Comparison of ENCODE assay signal across 18 cellular contexts in genomic region chr1:178630418-178630817, GRCh38.
DNase-seq lines count a peak whose midpoint lies in the region; ATAC-seq and TF ChIP-seq lines count a peak whose summit lies in the region.
"Had no signal": no experiment of that assay in that cellular context is flagged by ENCODE, and none has a peak within 500 bp of the region (broad histone marks: within the 10 kb centered on the region; RNA-seq: fewer than 3 reads in every experiment).

No MANE protein-coding gene starts in this region.

- H2AK9ac ChIP-seq in IMR-90 (replicated peaks; ENCODE audit: low read depth, low read length, poor library complexity): no peak overlapping the region

- peak overlapping the region; percentile 94 for H2BK120ac ChIP-seq in IMR-90 (ENCODE audit: low read depth, low read length)

- no peaks in the 10 kb centered on the region for H3K4me1 Mint-ChIP-seq in activated T-helper 1 cell treated with anti-CD3 and anti-CD28 coated beads, Interleukin-12 subunit alpha, Interleukin-12 subunit beta, Interleukin-2, Interleukin-4 antibody, amounts not matched to agents 30 ng/mL and 10 ng/mL and 1 ng/mL, durations not matched to agents 14 hours and 24 hours and 36 hours (ENCODE audit: low read depth)
- H3K4me1 Mint-ChIP-seq: CD8-positive, alpha-beta memory T cell had no signal

- H3K27me3 Mint-ChIP-seq in activated T-helper 1 cell treated with anti-CD3 and anti-CD28 coated beads, Interleukin-12 subunit alpha, Interleukin-12 subunit beta, Interleukin-2, Interleukin-4 antibody, amounts not matched to agents 30 ng/mL and 10 ng/mL and 1 ng/mL, durations not matched to agents 14 hours and 24 hours and 36 hours (ENCODE audit: insufficient read depth): no peaks in the 10 kb centered on the region

- H4K91ac ChIP-seq in IMR-90 (ENCODE audit: insufficient read depth, low read depth, low read length): peak overlapping the region; percentile 97

- H2AK5ac ChIP-seq in IMR-90 (ENCODE audit: low read depth, low read length): peak overlapping the region; percentile 89

- H3K4me3 Mint-ChIP-seq in activated T-helper 1 cell treated with anti-CD3 and anti-CD28 coated beads, Interleukin-12 subunit alpha, Interleukin-12 subunit beta, Interleukin-2, Interleukin-4 antibody, amounts not matched to agents 30 ng/mL and 10 ng/mL and 1 ng/mL, durations not matched to agents 14 hours and 24 hours and 36 hours: no peak overlapping the region
- H3K4me3 Mint-ChIP-seq: CD8-positive, alpha-beta memory T cell had no signal

- no peak overlapping the region for H3K27ac Mint-ChIP-seq in activated T-helper 1 cell treated with anti-CD3 and anti-CD28 coated beads, Interleukin-12 subunit alpha, Interleukin-12 subunit beta, Interleukin-2, Interleukin-4 antibody, amounts not matched to agents 30 ng/mL and 10 ng/mL and 1 ng/mL, durations not matched to agents 14 hours and 24 hours and 36 hours
- H3K27ac Mint-ChIP-seq: CD8-positive, alpha-beta memory T cell had no signal

- no peaks in the 10 kb centered on the region for H3K9me3 Mint-ChIP-seq in activated T-helper 1 cell treated with anti-CD3 and anti-CD28 coated beads, Interleukin-12 subunit alpha, Interleukin-12 subunit beta, Interleukin-2, Interleukin-4 antibody, amounts not matched to agents 30 ng/mL and 10 ng/mL and 1 ng/mL, durations not matched to agents 14 hours and 24 hours and 36 hours
- H3K9me3 Mint-ChIP-seq: CD8-positive, alpha-beta memory T cell had no signal

- peak overlapping the region; percentile 78 for H4K8ac ChIP-seq in IMR-90 (ENCODE audit: low read depth in 2 of 2, low read length in 2 of 2)

- H3K36me3 Mint-ChIP-seq in activated T-helper 1 cell treated with anti-CD3 and anti-CD28 coated beads, Interleukin-12 subunit alpha, Interleukin-12 subunit beta, Interleukin-2, Interleukin-4 antibody, amounts not matched to agents 30 ng/mL and 10 ng/mL and 1 ng/mL, durations not matched to agents 14 hours and 24 hours and 36 hours (ENCODE audit: low read depth): no peaks in the 10 kb centered on the region
- H3K36me3 Mint-ChIP-seq: CD8-positive, alpha-beta memory T cell had no signal

- H3K36me3 ChIP-seq in IMR-90 (ENCODE audit: control insufficient read depth, insufficient read depth, low read length): no peaks in the 10 kb centered on the region
- no peaks in the 10 kb centered on the region for H3K36me3 ChIP-seq in liver (ENCODE audit: control insufficient read depth in 4 of 4, insufficient read depth in 3 of 4, low read depth in 1 of 4, low read length in 3 of 4)
- H3K36me3 ChIP-seq: BLaER1 treated with 17β-estradiol and CSF1 and Interleukin-3, amounts not matched to agents 10 nM and 100 nM had no signal

- H3K27me3 ChIP-seq in IMR-90 (ENCODE audit: control insufficient read depth, insufficient read depth, low read length): no peaks in the 10 kb centered on the region
- H3K27me3 ChIP-seq in liver (ENCODE audit: control insufficient read depth in 4 of 4, insufficient read depth in 4 of 4, low read length in 3 of 4): no peaks in the 10 kb centered on the region
- H3K27me3 ChIP-seq: BLaER1 treated with 17β-estradiol and CSF1 and Interleukin-3, amounts not matched to agents 10 nM and 100 nM had no signal

- H3K9me3 ChIP-seq in IMR-90 (ENCODE audit: control insufficient read depth, insufficient read depth, low read length) (no peaks in the 10 kb centered on the region), liver (ENCODE audit: control insufficient read depth in 4 of 4, low read length in 3 of 4) (no peaks in the 10 kb centered on the region)
- H3K9me3 ChIP-seq: BLaER1 treated with 17β-estradiol and CSF1 and Interleukin-3, amounts not matched to agents 10 nM and 100 nM; SK-N-SH had no signal

- no peak overlapping the region for H2AFZ ChIP-seq in IMR-90 (replicated peaks; ENCODE audit: low read length, poor library complexity)

- H3K4me1 ChIP-seq in IMR-90 (ENCODE audit: control insufficient read depth, insufficient read depth, low read length) (peaks cover 34% of the 10 kb centered on the region), liver (ENCODE audit: control insufficient read depth in 4 of 4, insufficient read depth in 4 of 4, low read length in 3 of 4) (peaks cover 11 to 24% (median 18%) of the 10 kb centered on the region in 4 donors)
- H3K4me1 ChIP-seq: BLaER1 treated with 17β-estradiol and CSF1 and Interleukin-3, amounts not matched to agents 10 nM and 100 nM had no signal

- peak overlapping the region; percentile 60 for H3K4me2 ChIP-seq in IMR-90 (ENCODE audit: low read depth, low read length)
- H3K4me2 ChIP-seq: BLaER1 treated with 17β-estradiol and CSF1 and Interleukin-3, amounts not matched to agents 10 nM and 100 nM; SK-N-SH had no signal

- H3K4me3 ChIP-seq in AG10803 (ENCODE audit: low read length) (no peak overlapping the region), IMR-90 (ENCODE audit: insufficient read depth, low read depth, low read length) (no peak overlapping the region), liver (ENCODE audit: low read depth in 1 of 3, low read length in 3 of 3) (no peak overlapping the region)
- H3K4me3 ChIP-seq: BLaER1 treated with 17β-estradiol and CSF1 and Interleukin-3, amounts not matched to agents 10 nM and 100 nM had no signal

- H2BK20ac ChIP-seq in IMR-90 (ENCODE audit: low read depth, low read length): peak overlapping the region; percentile 85

- peaks cover 0 to 3% of the 10 kb centered on the region in 2 experiments; a peak in 1 of 4 replicates for H3K79me1 ChIP-seq in IMR-90 (ENCODE audit: low read depth in 1 of 2, low read length in 2 of 2)

- H3K18ac ChIP-seq in IMR-90 (ENCODE audit: low read depth, low read length): peak overlapping the region; percentile 100

- TF ChIP-seq RAD21 in IMR-90 (IDR thresholded peaks at IDR 0.05; ENCODE audit: low read length) (no peak), liver (IDR thresholded peaks at IDR 0.05) (peak; percentile 38 to 51)

- no peaks in the 10 kb centered on the region for H4K20me1 ChIP-seq in IMR-90 (ENCODE audit: insufficient read depth, low read length)
- H4K20me1 ChIP-seq: BLaER1 treated with 17β-estradiol and CSF1 and Interleukin-3, amounts not matched to agents 10 nM and 100 nM had no signal

- DNase-seq in AG10803 (ENCODE audit: low read depth): peak; percentile 51
- DNase-seq in IMR-90: peak; percentile 55
- DNase-seq in fibroblast of gingiva (ENCODE audit: low read depth): peak; percentile 67
- DNase-seq in activated T-helper 1 cell treated with anti-CD3 and anti-CD28 coated beads, Interleukin-12 subunit alpha, Interleukin-12 subunit beta, Interleukin-2, Interleukin-4 antibody, amounts not matched to agents 30 ng/mL and 10 ng/mL and 1 ng/mL, durations not matched to agents 14 hours and 24 hours and 36 hours (ENCODE audit: low spot score): no peak
- DNase-seq in sciatic nerve (ENCODE audit: low spot score): no peak
- DNase-seq in NCI-H146 treated with DMSO at 0.1 percent for 48 hours (lab: John Stamatoyannopoulos, UW; ENCODE audit: unreplicated experiment): no peak
- no peak for DNase-seq in HEK293T (ENCODE audit: extremely low spot score)
- DNase-seq: CD8-positive, alpha-beta memory T cell; GF-D8; KBM-7; NCI-H1092; NCI-H1694; NCI-H510A treated with DMSO at 0.1 percent for 48 hours; NCI-H82; Right ventricle myocardium superior; SK-N-SH had no signal

- H3K27ac ChIP-seq in IMR-90 (ENCODE audit: insufficient read depth, low read length) (peak overlapping the region; percentile 100), liver (ENCODE audit: low read depth in 1 of 2, low read length in 2 of 2) (peak overlapping the region; percentile 57 to 74)
- H3K27ac ChIP-seq: BLaER1 treated with 17β-estradiol and CSF1 and Interleukin-3, amounts not matched to agents 10 nM and 100 nM had no signal

- peak overlapping the region; percentile 91 for H2BK5ac ChIP-seq in IMR-90 (ENCODE audit: low read depth, low read length, poor library complexity, severe bottlenecking)

- peak overlapping the region; percentile 43; the same call in 1 of the 2 replicates for H3K23ac ChIP-seq in IMR-90 (ENCODE audit: low read depth, low read length)

- BruUV-seq in IMR-90 (replicated peaks; lab: Mats Ljungman, UMichigan): no TSS peak

- peak overlapping the region; percentile 94 for H3K4ac ChIP-seq in IMR-90 (ENCODE audit: low read depth, low read length)

- TF ChIP-seq POLR2A in IMR-90 (IDR thresholded peaks at IDR 0.05; ENCODE audit: low read depth, low read length): no peak

- CTCF ChIA-PET in IMR-90 (lab: Yijun Ruan, JAX): interaction anchor here (0.7 to 1.1 kb wide), 2 partner anchors 15 to 372 kb away, joined by 3 to 4 read pairs; no protein-coding TSS in a partner anchor
- CTCF ChIA-PET in HEK293T (lab: Yijun Ruan, JAX): no interaction called here

- H3K56ac ChIP-seq in IMR-90 (ENCODE audit: extremely low read depth, insufficient read depth, low read length): peak overlapping the region; percentile 54; the same call in 1 of the 2 replicates

- peak overlapping the region; percentile 100 for H4K5ac ChIP-seq in IMR-90 (ENCODE audit: low read depth, low read length)

- TF ChIP-seq CTCF in AG10803 (conservative IDR thresholded peaks at IDR 0.05; ENCODE audit: low read length) (no peak), IMR-90 (conservative IDR thresholded peaks at IDR 0.05; ENCODE audit: low read depth, low read length) (no peak), liver (IDR thresholded peaks at IDR 0.05; ENCODE audit: low read depth, low read length, missing input control) (no peak)

- H3K9me1 ChIP-seq in IMR-90 (ENCODE audit: insufficient read depth, low read length): peaks cover 14% of the 10 kb centered on the region

- dilution Hi-C loops in IMR-90 (cut with HindIII; ENCODE audit: low sequenced_read_pairs, unreplicated experiment): no loop called here

- intact Hi-C loops in IMR-90 (cut with micrococcal nuclease): loop anchor here (5.0 kb wide), 1 partner anchor 88 kb away; no protein-coding TSS in a partner anchor
- intact Hi-C loops in activated T-helper 1 cell treated with anti-CD3 and anti-CD28 coated beads, Interleukin-12 subunit alpha, Interleukin-12 subunit beta, Interleukin-2, Interleukin-4 antibody, amounts not matched to agents 30 ng/mL and 10 ng/mL and 1 ng/mL, durations not matched to agents 14 hours and 24 hours and 36 hours (cut with micrococcal nuclease): no loop called here
- intact Hi-C loops in sciatic nerve (cut with DNase I): no loop called here

- H3K9ac ChIP-seq in IMR-90 (ENCODE audit: low read depth, low read length): peak overlapping the region; percentile 46; the same call in 1 of the 2 replicates
- H3K9ac ChIP-seq in liver (ENCODE audit: low read depth in 1 of 2, low read length in 2 of 2): no peak overlapping the region
- H3K9ac ChIP-seq: BLaER1 treated with 17β-estradiol and CSF1 and Interleukin-3, amounts not matched to agents 10 nM and 100 nM; SK-N-SH had no signal

- in situ Hi-C loops in IMR-90 (cut with MboI; ENCODE audit: low sequenced_read_pairs): no loop called here

- ATAC-seq in IMR-90 (ENCODE audit: low read depth): no peak
- ATAC-seq in sciatic nerve: no peak

- POLR2A ChIA-PET in IMR-90 (lab: Charles Lee; ENCODE audit: unreplicated experiment): interaction anchor here (1.0 kb wide), 1 partner anchor 95 kb away, joined by 4 read pairs; the partner anchor contains the start of gene RALGPS2
- POLR2A ChIA-PET in HEK293T (lab: Yijun Ruan, JAX): no interaction called here

- H2BK15ac ChIP-seq in IMR-90 (ENCODE audit: low read depth, low read length): peak overlapping the region; percentile 74; the same call in 2 of the 3 replicates

- H3K14ac ChIP-seq in IMR-90 (replicated peaks; ENCODE audit: low read depth, low read length): peak overlapping the region; percentile 73

TF ChIP-seq in HEK293T, 16 proteins besides CTCF, POLR2A, EP300 and RAD21 (continues in another document):
- TF ChIP-seq SP1 (IDR thresholded peaks at IDR 0.05): no peak

Comparison
In these comparisons a context has a peak if more than half of its experiments do, and no peak if none do; other contexts are left out.
1. DNase-seq: peak in AG10803 (single experiment), IMR-90 (single experiment) and fibroblast of gingiva (single experiment); none in activated T-helper 1 cell treated with anti-CD3 and anti-CD28 coated beads, Interleukin-12 subunit alpha, Interleukin-12 subunit beta, Interleukin-2, Interleukin-4 antibody, amounts not matched to agents 30 ng/mL and 10 ng/mL and 1 ng/mL, durations not matched to agents 14 hours and 24 hours and 36 hours (single experiment), sciatic nerve (single experiment), NCI-H146 treated with DMSO at 0.1 percent for 48 hours (single experiment) and HEK293T (single experiment).